Comparison of ENCODE assay signal across 31 cellular contexts in genomic region chr21:41987310-41987709, GRCh38.
"Had no signal": no experiment of that assay in that cellular context is flagged by ENCODE, and none has a peak within 500 bp of the region (broad histone marks: within the 10 kb centered on the region; RNA-seq: fewer than 3 reads in every experiment).

No MANE protein-coding gene starts in this region.

- H3K4me1 ChIP-seq: adrenal gland, body of pancreas, esophagus squamous epithelium, gastroesophageal sphincter, heart right ventricle had no signal

- ATAC-seq: activated CD4-positive, alpha-beta T cell treated with anti-CD3 and anti-CD28 coated beads for 36 hours; activated CD8-positive, alpha-beta memory T cell treated with anti-CD3 and anti-CD28 coated beads, Interleukin-2, amount 10 ng/mL, durations not matched to agents 7 days and 5 days; activated CD8-positive, alpha-beta T cell treated with anti-CD3 and anti-CD28 coated beads, Interleukin-2, amount 10 ng/mL, durations not matched to agents 7 days and 5 days; activated naive CD8-positive, alpha-beta T cell treated with anti-CD3 and anti-CD28 coated beads, Interleukin-2, amount 50 U/mL, for 24 hours; body of pancreas; gastroesophageal sphincter; heart right ventricle had no signal

- H3K27me3 ChIP-seq: adrenal gland, body of pancreas, esophagus squamous epithelium, gastroesophageal sphincter, heart right ventricle had no signal

- H3K4me3 ChIP-seq: adrenal gland, body of pancreas, esophagus squamous epithelium, gastroesophageal sphincter, heart right ventricle had no signal

- H3K27ac ChIP-seq: adrenal gland, body of pancreas, epithelial cell of prostate, esophagus squamous epithelium, gastroesophageal sphincter, heart right ventricle had no signal

- DNase-seq: activated CD4-positive, alpha-beta memory T cell treated with anti-CD3 and anti-CD28 coated beads for 36 hours; activated CD4-positive, alpha-beta T cell treated with anti-CD3 and anti-CD28 coated beads for 36 hours; activated CD4-positive, alpha-beta T cell treated with anti-CD3 and anti-CD28 coated beads, Interleukin-2, amount 10 ng/mL, durations not matched to agents 24 days and 14 days; activated CD4-positive, CD25-positive, alpha-beta regulatory T cell; activated CD4-positive, CD25-positive, alpha-beta regulatory T cell treated with anti-CD3 and anti-CD28 coated beads, Interleukin-2, amount 50 U/mL, for 72 hours; activated CD8-positive, alpha-beta memory T cell treated with anti-CD3 and anti-CD28 coated beads, Interleukin-2, amount 10 ng/mL, durations not matched to agents 7 days and 5 days; activated CD8-positive, alpha-beta memory T cell treated with anti-CD3 and anti-CD28 coated beads, Interleukin-2, amount 50 U/mL, for 4 hours; activated CD8-positive, alpha-beta T cell treated with anti-CD3 and anti-CD28 coated beads, Interleukin-2, amount 10 ng/mL, durations not matched to agents 7 days and 5 days; activated effector memory CD4-positive, alpha-beta T cell treated with anti-CD3 and anti-CD28 coated beads, Interleukin-2, amount 50 U/mL, for 16 hours; activated naive CD4-positive, alpha-beta T cell treated with anti-CD3 and anti-CD28 coated beads for 36 hours; activated naive CD8-positive, alpha-beta T cell treated with anti-CD3 and anti-CD28 coated beads for 36 hours; activated naive CD8-positive, alpha-beta T cell treated with anti-CD3 and anti-CD28 coated beads, Interleukin-2, amount 50 U/mL, for 24 hours; activated T-cell treated with anti-CD3 and anti-CD28 coated beads, Interleukin-2, amount 50 U/mL, for 1 hour; activated T-cell treated with anti-CD3 and anti-CD28 coated beads, Interleukin-2, amount 50 U/mL, for 48 hours; adrenal gland; amygdala; aorta; body of pancreas; caudate nucleus; cortex of kidney; dermis blood vessel endothelial cell; effector CD8-positive, alpha-beta T cell; esophagus squamous epithelium; foreskin melanocyte; heart right ventricle; T-helper 2 cell had no signal

- FAIRE-seq: colon, endometrium, endothelial cell of umbilical vein had no signal

- H3K9me3 ChIP-seq: adrenal gland, body of pancreas, esophagus squamous epithelium, gastroesophageal sphincter had no signal
